ENCODE assay signal across 8 cellular contexts in the genomic region with DNA sequence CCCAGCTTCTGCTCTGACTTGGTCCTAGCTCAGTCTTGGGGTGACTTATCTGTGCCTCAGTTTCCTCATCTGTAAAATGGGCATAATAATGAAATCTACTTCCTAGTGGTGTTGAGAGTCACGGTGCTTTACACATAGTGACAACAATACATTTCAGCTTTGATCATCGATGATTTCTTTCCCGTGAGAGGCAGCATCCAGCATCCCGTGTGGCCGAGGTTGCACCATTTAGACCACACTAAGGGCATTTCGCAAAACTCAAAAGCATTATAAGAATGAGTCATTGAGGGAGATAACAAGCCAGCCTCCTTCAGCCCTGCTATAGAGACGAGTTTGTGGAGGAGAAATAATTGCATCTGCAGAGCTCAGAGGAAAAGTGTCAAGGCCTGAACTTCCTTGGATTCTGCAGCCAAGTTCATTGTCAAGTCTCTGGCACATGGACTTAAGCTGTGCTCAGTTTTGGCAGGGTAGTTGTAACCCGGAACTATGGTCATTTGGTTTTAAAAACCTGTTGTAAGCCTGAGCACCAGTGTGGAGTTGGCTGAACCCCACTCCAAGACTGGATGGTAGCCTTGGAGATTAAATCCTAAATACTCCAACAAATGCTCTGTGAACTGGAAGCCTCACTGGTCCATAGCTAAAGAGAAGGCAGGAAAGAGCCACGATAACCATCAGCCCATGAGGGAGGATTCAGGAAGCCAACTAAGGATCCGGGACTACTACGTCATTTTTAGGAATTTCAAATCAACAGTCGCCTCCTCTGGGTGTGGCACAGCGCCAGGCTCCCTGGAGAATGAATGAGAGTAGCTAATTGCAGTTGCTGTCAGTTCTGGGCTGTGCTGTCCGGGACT.
DNase-seq lines count a peak whose midpoint lies in the region; ATAC-seq and TF ChIP-seq lines count a peak whose summit lies in the region.

No MANE protein-coding gene starts in this region.

- no peak overlapping the region for H4K8ac ChIP-seq in mesendoderm (ENCODE audit: low read depth, low read length)

- H3K79me1 ChIP-seq in mesendoderm (ENCODE audit: low read length), result no peaks in the 10 kb centered on the region

- H3K23ac ChIP-seq in mesendoderm (ENCODE audit: low read length), result no peak overlapping the region

- H3K27me3 ChIP-seq in right lobe of liver (no peaks in the 10 kb centered on the region), aorta (ENCODE audit: control insufficient read depth in 1 of 2, insufficient read depth in 2 of 2, low read length in 1 of 2) (no peaks in the 10 kb centered on the region), mesendoderm (ENCODE audit: insufficient read depth, low read length, poor library complexity) (no peaks in the 10 kb centered on the region)

- DNase-seq in AG09319 (ENCODE audit: extremely low read depth, low read depth), result peak; percentile 86
- DNase-seq in NCI-H2171 treated with DMSO at 0.1 percent for 48 hours (lab: John Stamatoyannopoulos, UW), result peak; percentile 32
- peak; percentile 98 for DNase-seq in cardiac fibroblast (ENCODE audit: low read depth in 2 of 2)
- peak in 2 of 3 donors; percentile 64 to 83 for DNase-seq in right lobe of liver
- peak; percentile 90 to 94 for DNase-seq in aorta
- DNase-seq in mesendoderm, result no peak

- WGBS in right lobe of liver (ENCODE audit: insufficient coverage, low coverage, low lambda C conversion rate, missing lambda C conversion rate), result 62% methylated on average over 12 of the region's 14 CpGs
- 21 to 29% methylated on average over 14 of the region's 14 CpGs for WGBS in aorta, 2 donors
- whole genome bisulfite sequencing in mesendoderm (ENCODE audit: extremely low coverage, insufficient coverage, low lambda C conversion rate), result no CpG with 5 or more reads among the region's 14 CpGs

- no peaks in the 10 kb centered on the region for H3K36me3 ChIP-seq in right lobe of liver
- H3K36me3 ChIP-seq in aorta (ENCODE audit: control insufficient read depth in 1 of 2, insufficient read depth in 2 of 2, low read length in 1 of 2), result no peaks in the 10 kb centered on the region
- H3K36me3 ChIP-seq in mesendoderm (ENCODE audit: control insufficient read depth, insufficient read depth, low read length), result no peaks in the 10 kb centered on the region

- no peak overlapping the region for H3K9ac ChIP-seq in mesendoderm (ENCODE audit: low read length)

- H3K4me3 ChIP-seq in cardiac fibroblast (replicated peaks in 1 of 2; ENCODE audit: low read depth in 2 of 2, low read length in 2 of 2), result no peak overlapping the region
- no peak overlapping the region for H3K4me3 ChIP-seq in right lobe of liver
- H3K4me3 ChIP-seq in aorta (ENCODE audit: low read length in 2 of 2), result no peak overlapping the region
- H3K4me3 ChIP-seq in mesendoderm (ENCODE audit: low read length), result no peak overlapping the region

- H3K4ac ChIP-seq in mesendoderm (ENCODE audit: low read depth, low read length), result no peak overlapping the region

- ATAC-seq in right lobe of liver (peak; percentile 57 to 62 (median 60)), aorta (ENCODE audit: low FRiP score) (peak; percentile 78), HG03196 (IDR thresholded peaks at IDR 0.05; ENCODE audit: unreplicated experiment) (no peak), HG03460 (IDR thresholded peaks at IDR 0.05; ENCODE audit: unreplicated experiment) (no peak)

- H2AK5ac ChIP-seq in mesendoderm (ENCODE audit: low read length), result no peak overlapping the region

- H2BK5ac ChIP-seq in mesendoderm (ENCODE audit: low read length), result no peak overlapping the region

- TF ChIP-seq CTCF in AG09319 (IDR thresholded peaks at IDR 0.05; ENCODE audit: low read depth, low read length) (no peak), cardiac fibroblast (IDR thresholded peaks at IDR 0.05; ENCODE audit: low read depth, low read length) (no peak), right lobe of liver (IDR thresholded peaks at IDR 0.05) (no peak)

- no peak overlapping the region for H3K4me2 ChIP-seq in mesendoderm (ENCODE audit: low read length)

- no peak overlapping the region for H4K5ac ChIP-seq in mesendoderm (ENCODE audit: low read length)

- H3K27ac ChIP-seq in right lobe of liver, result peak overlapping the region; percentile 24 to 54 (median 40)
- peak overlapping the region in 1 of 2 donors; percentile 13 for H3K27ac ChIP-seq in aorta (ENCODE audit: low read depth in 1 of 2, low read length in 2 of 2)
- no peak overlapping the region for H3K27ac ChIP-seq in mesendoderm (ENCODE audit: low read depth, low read length)

- H2BK120ac ChIP-seq in mesendoderm (ENCODE audit: low read depth, low read length), result no peak overlapping the region

- no peaks in the 10 kb centered on the region for H3K79me2 ChIP-seq in mesendoderm (ENCODE audit: control insufficient read depth, insufficient read depth, low read length)

- H3K18ac ChIP-seq in mesendoderm (ENCODE audit: low read length), result no peak overlapping the region

- H3K56ac ChIP-seq in mesendoderm (ENCODE audit: low read length), result no peak overlapping the region

- no peak for TF ChIP-seq POLR2A in right lobe of liver (IDR thresholded peaks at IDR 0.05)

- intact Hi-C loops in right lobe of liver (cut with DNase I) (no loop called here), aorta (cut with DNase I) (no loop called here)

- H3K9me3 ChIP-seq in right lobe of liver, result no peaks in the 10 kb centered on the region
- no peaks in the 10 kb centered on the region for H3K9me3 ChIP-seq in aorta (ENCODE audit: control insufficient read depth, low read length)

- H3K4me1 ChIP-seq in right lobe of liver (peaks cover 0 to 4% (median 0%) of the 10 kb centered on the region in 4 donors), aorta (ENCODE audit: control insufficient read depth in 1 of 2, insufficient read depth in 2 of 2, low read length in 2 of 2) (no peaks in the 10 kb centered on the region), mesendoderm (ENCODE audit: control insufficient read depth, low read depth, low read length) (no peaks in the 10 kb centered on the region)

- H2BK15ac ChIP-seq in mesendoderm (replicated peaks; ENCODE audit: low read depth), result no peak overlapping the region

Comparison
In these comparisons a context has a peak if more than half of its experiments do, and no peak if none do; other contexts are left out.
1. ATAC-seq: peak in right lobe of liver (4 of 4) and aorta (single experiment); none in HG03196 (single experiment) and HG03460 (single experiment).